Comparison of ENCODE assay signal across 20 cellular contexts in genomic region chr12:47557401-47557800, GRCh38.
DNase-seq lines count a peak whose midpoint lies in the region; ATAC-seq and TF ChIP-seq lines count a peak whose summit lies in the region.
"Had no signal": no experiment of that assay in that cellular context is flagged by ENCODE, and none has a peak within 500 bp of the region (broad histone marks: within the 10 kb centered on the region; RNA-seq: fewer than 3 reads in every experiment).

No MANE protein-coding gene starts in this region.

- H3K9me3 ChIP-seq in sigmoid colon (peaks cover 0 to 10% (median 5%) of the 10 kb centered on the region in 4 donors), upper lobe of right lung (no peaks in the 10 kb centered on the region)
- H3K9me3 ChIP-seq: BE2C had no signal

- POLR2A ChIA-PET in activated CD4-positive, alpha-beta memory T cell treated with anti-CD3 and anti-CD28 coated beads for 36 hours (lab: Charles Lee): no interaction called here

- peak in 3 of 4 donors; percentile 50 to 55 (median 51) for TF ChIP-seq EP300 in sigmoid colon (IDR thresholded peaks at IDR 0.05)

- CTCF ChIA-PET in activated CD4-positive, alpha-beta memory T cell treated with anti-CD3 and anti-CD28 coated beads for 36 hours (lab: Charles Lee): no interaction called here

- H3K4me3 ChIP-seq in sigmoid colon: no peak overlapping the region
- no peak overlapping the region for H3K4me3 ChIP-seq in upper lobe of right lung
- H3K4me3 ChIP-seq: K562 had no signal

- H3K27me3 Mint-ChIP-seq in activated CD4-positive, alpha-beta memory T cell treated with anti-CD3 and anti-CD28 coated beads for 36 hours: no peaks in the 10 kb centered on the region

- no peak overlapping the region for H3K27ac Mint-ChIP-seq in activated CD4-positive, alpha-beta memory T cell treated with anti-CD3 and anti-CD28 coated beads for 36 hours
- H3K27ac Mint-ChIP-seq: CD4-positive, CD25-positive, alpha-beta regulatory T cell had no signal

- H3K36me3 ChIP-seq in sigmoid colon: no peaks in the 10 kb centered on the region
- H3K36me3 ChIP-seq in upper lobe of right lung: no peaks in the 10 kb centered on the region
- H3K36me3 ChIP-seq: BE2C had no signal

- intact Hi-C loops in sigmoid colon (cut with DNase I) (loop anchor here (5.0 kb wide), 1 partner anchor 130 kb away; no protein-coding TSS in a partner anchor), upper lobe of right lung (cut with DNase I) (no loop called here)
- intact Hi-C loops in activated CD4-positive, alpha-beta memory T cell treated with anti-CD3 and anti-CD28 coated beads for 36 hours (cut with micrococcal nuclease): no loop called here

- H3K9me3 Mint-ChIP-seq in activated CD4-positive, alpha-beta memory T cell treated with anti-CD3 and anti-CD28 coated beads for 36 hours: peaks cover 13% of the 10 kb centered on the region

- TF ChIP-seq CTCF in sigmoid colon (IDR thresholded peaks at IDR 0.05): no peak
- TF ChIP-seq CTCF in upper lobe of right lung (IDR thresholded peaks at IDR 0.05): no peak

- WGBS in sigmoid colon, 2 donors: 73 to 78% methylated on average over 5 of the region's 5 CpGs

- H3K27ac ChIP-seq in sigmoid colon (peak overlapping the region in 3 of 4 donors; percentile 77 to 86 (median 84)), upper lobe of right lung (no peak overlapping the region)

- H3K4me1 Mint-ChIP-seq in activated CD4-positive, alpha-beta memory T cell treated with anti-CD3 and anti-CD28 coated beads for 36 hours (ENCODE audit: low read depth): peaks cover 6% of the 10 kb centered on the region

- no peak overlapping the region for H3K4me3 Mint-ChIP-seq in activated CD4-positive, alpha-beta memory T cell treated with anti-CD3 and anti-CD28 coated beads for 36 hours
- H3K4me3 Mint-ChIP-seq: CD4-positive, CD25-positive, alpha-beta regulatory T cell had no signal

- TF ChIP-seq POLR2A in sigmoid colon (IDR thresholded peaks at IDR 0.05): no peak

- peaks cover 4% of the 10 kb centered on the region for H3K36me3 Mint-ChIP-seq in activated CD4-positive, alpha-beta memory T cell treated with anti-CD3 and anti-CD28 coated beads for 36 hours
- H3K36me3 Mint-ChIP-seq: CD4-positive, CD25-positive, alpha-beta regulatory T cell had no signal

- ATAC-seq in upper lobe of right lung: no peak
- ATAC-seq: K562 had no signal

- H3K27me3 ChIP-seq in sigmoid colon: no peaks in the 10 kb centered on the region
- H3K27me3 ChIP-seq in upper lobe of right lung: no peaks in the 10 kb centered on the region

- H3K4me1 ChIP-seq in sigmoid colon (peaks cover 0 to 72% (median 40%) of the 10 kb centered on the region in 4 donors), upper lobe of right lung (no peaks in the 10 kb centered on the region)
- H3K4me1 ChIP-seq: BE2C, Caco-2 had no signal

- peak; percentile 6 for DNase-seq in COLO829 (ENCODE audit: low spot score)
- peak; percentile 36 for DNase-seq in astrocyte of the hippocampus (ENCODE audit: low read depth, low spot score)
- peak; percentile 56 for DNase-seq in medulla oblongata (ENCODE audit: extremely low spot score)
- peak; percentile 79 for DNase-seq in sigmoid colon
- no peak for DNase-seq in activated CD4-positive, alpha-beta memory T cell treated with anti-CD3 and anti-CD28 coated beads for 36 hours
- no peak for DNase-seq in upper lobe of right lung
- no peak for DNase-seq in NCI-H748 (lab: John Stamatoyannopoulos, UW; ENCODE audit: unreplicated experiment)
- DNase-seq: BE2C; Caco-2; CD4-positive, CD25-positive, alpha-beta regulatory T cell; DMS153; GOT3; MV-4-11; NCI-H187; NCI-H2227 treated with DMSO at 0.1 percent for 48 hours; NCI-H510A treated with DMSO at 0.1 percent for 48 hours; NCI-H82; RPMI8226; SHP77 treated with DMSO at 0.1 percent for 48 hours had no signal

Comparison
In these comparisons a context has a peak if more than half of its experiments do, and no peak if none do; other contexts are left out.
1. DNase-seq: peak in COLO829 (single experiment), astrocyte of the hippocampus (single experiment), medulla oblongata (single experiment) and sigmoid colon (single experiment); none in activated CD4-positive, alpha-beta memory T cell treated with anti-CD3 and anti-CD28 coated beads for 36 hours (single experiment), upper lobe of right lung (single experiment) and NCI-H748 (single experiment).